In genomic region chr3:40873456-40873855, GRCh38 we compare ENCODE assay signal across 1 cellular context.
TF ChIP-seq lines count a peak whose summit lies in the region.

No MANE protein-coding gene starts in this region.

TF ChIP-seq in WTC11, 78 proteins besides CTCF, POLR2A, EP300 and RAD21 (continued from another document):
- no peak for TF ChIP-seq IRF2 (CRISPR knock-in tag; IDR thresholded peaks at IDR 0.05; ENCODE audit: borderline replicate concordance, low read depth)
- TF ChIP-seq FOXK1 (CRISPR knock-in tag; IDR thresholded peaks at IDR 0.05): no peak
